In the genomic region with DNA sequence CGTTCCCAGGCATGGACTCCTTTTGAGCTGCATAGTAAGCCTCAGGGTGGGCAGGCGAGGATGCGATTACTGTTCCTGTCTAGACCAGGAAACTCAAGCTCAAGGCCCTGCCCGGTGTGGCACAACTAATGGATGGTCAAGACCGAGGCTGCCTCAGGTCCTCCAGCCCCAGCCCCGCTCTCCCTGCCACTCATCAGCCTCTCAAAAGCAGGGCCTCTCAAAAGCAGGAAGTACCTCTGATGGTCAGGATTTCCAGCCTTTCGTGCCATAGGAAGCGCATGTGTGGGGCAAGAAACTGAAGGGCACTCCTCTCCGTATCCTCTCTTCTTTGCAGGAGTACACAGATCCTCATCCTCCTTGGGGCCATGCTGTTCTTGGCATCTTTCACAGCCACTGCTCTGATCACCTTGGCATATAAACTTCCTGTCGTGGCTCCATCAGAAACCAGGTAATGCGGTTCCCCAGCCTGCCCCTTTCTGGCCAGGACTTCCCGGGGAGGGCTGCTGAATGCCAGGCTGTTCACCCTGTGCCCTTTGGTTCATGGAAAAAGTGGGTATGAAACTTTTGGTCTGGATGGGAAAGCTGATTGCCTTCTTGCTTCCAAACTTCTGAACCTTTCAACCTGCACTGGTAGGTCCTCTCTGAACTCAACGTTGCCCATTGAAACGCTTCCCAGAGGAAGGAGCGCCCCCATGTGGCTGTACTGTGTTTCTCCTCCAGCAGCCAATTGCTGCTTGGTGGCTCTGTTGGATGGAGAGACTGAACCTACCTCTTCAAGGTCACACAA, we compare ENCODE assay signal across 7 cellular contexts.
A peak's percentile ranks its signal among the peaks of the same experiment; 100 is the strongest.
DNase-seq lines count a peak whose midpoint lies in the region; ATAC-seq and TF ChIP-seq lines count a peak whose summit lies in the region.

No MANE protein-coding gene starts in this region.

- H2BK120ac ChIP-seq in neuronal stem cell (ENCODE audit: low read depth, low read length): no peak overlapping the region

- CTCF ChIA-PET in activated CD8-positive, alpha-beta memory T cell treated with anti-CD3 and anti-CD28 coated beads, Interleukin-2, amount 10 ng/mL, durations not matched to agents 7 days and 5 days (lab: Charles Lee): interaction anchor here (0.6 to 1.2 kb wide), 2 partner anchors 18 to 47 kb away, joined by 3 read pairs; no protein-coding TSS in a partner anchor

- H3K23ac ChIP-seq in neuronal stem cell (ENCODE audit: low read depth, low read length, poor library complexity): no peak overlapping the region

- no peak overlapping the region for H3K4ac ChIP-seq in neuronal stem cell (ENCODE audit: low read length)

- H3K4me3 Mint-ChIP-seq in activated CD8-positive, alpha-beta memory T cell treated with anti-CD3 and anti-CD28 coated beads, Interleukin-2, amount 10 ng/mL, durations not matched to agents 7 days and 5 days: no peak overlapping the region

- H3K4me1 Mint-ChIP-seq in activated CD8-positive, alpha-beta memory T cell treated with anti-CD3 and anti-CD28 coated beads, Interleukin-2, amount 10 ng/mL, durations not matched to agents 7 days and 5 days: no peaks in the 10 kb centered on the region

- H3K9me3 Mint-ChIP-seq in activated CD8-positive, alpha-beta memory T cell treated with anti-CD3 and anti-CD28 coated beads, Interleukin-2, amount 10 ng/mL, durations not matched to agents 7 days and 5 days (ENCODE audit: low read depth): no peaks in the 10 kb centered on the region

- H2AK5ac ChIP-seq in neuronal stem cell (ENCODE audit: low read depth, low read length): no peak overlapping the region

- H2BK15ac ChIP-seq in neuronal stem cell (ENCODE audit: low read length): peak overlapping the region; percentile 0

- no peak overlapping the region for H4K8ac ChIP-seq in neuronal stem cell (ENCODE audit: low read depth, low read length)

- no peak overlapping the region for H3K27ac Mint-ChIP-seq in activated CD8-positive, alpha-beta memory T cell treated with anti-CD3 and anti-CD28 coated beads, Interleukin-2, amount 10 ng/mL, durations not matched to agents 7 days and 5 days

- H2AFZ ChIP-seq in neuronal stem cell (ENCODE audit: low read length): no peak overlapping the region

- no peak overlapping the region for H3K27ac ChIP-seq in neuronal stem cell (replicated peaks; ENCODE audit: low read length)

- H2BK5ac ChIP-seq in neuronal stem cell (ENCODE audit: low read length): no peak overlapping the region

- H4K91ac ChIP-seq in neuronal stem cell (ENCODE audit: low read depth, low read length, poor library complexity): peak overlapping the region; percentile 7

- no peak overlapping the region for H3K9ac ChIP-seq in neuronal stem cell (ENCODE audit: low read depth, low read length, poor library complexity)

- H3K4me3 ChIP-seq in GM12864 (ENCODE audit: low read depth, low read length) (no peak overlapping the region), neuronal stem cell (ENCODE audit: low read length in 2 of 2) (no peak overlapping the region)

- no peak overlapping the region for H3K14ac ChIP-seq in neuronal stem cell (ENCODE audit: low read length)

- H3K79me1 ChIP-seq in neuronal stem cell (ENCODE audit: low read depth, low read length): no peaks in the 10 kb centered on the region

- H3K9me3 ChIP-seq in neuronal stem cell (replicated peaks in 1 of 2; ENCODE audit: control insufficient read depth in 2 of 2, insufficient read depth in 1 of 2, low read depth in 1 of 2, low read length in 2 of 2): no peaks in the 10 kb centered on the region

- peaks cover 0 to 27% (median 0%) of the 10 kb centered on the region in 3 experiments for H3K27me3 ChIP-seq in neuronal stem cell (ENCODE audit: control insufficient read depth in 3 of 3, insufficient read depth in 3 of 3, low read depth in 1 of 3, low read length in 3 of 3)

- H3K36me3 ChIP-seq in neuronal stem cell (replicated peaks in 1 of 2; ENCODE audit: control insufficient read depth in 2 of 2, insufficient read depth in 2 of 2, low read length in 2 of 2): no peaks in the 10 kb centered on the region

- ATAC-seq in HG02642 (IDR thresholded peaks at IDR 0.05; ENCODE audit: poor library complexity, unreplicated experiment): peak; percentile 71
- ATAC-seq in activated CD8-positive, alpha-beta memory T cell treated with anti-CD3 and anti-CD28 coated beads, Interleukin-2, amount 10 ng/mL, durations not matched to agents 7 days and 5 days: no peak

- no peak overlapping the region for H3K4me2 ChIP-seq in neuronal stem cell (ENCODE audit: insufficient read depth, low read length, poor library complexity, severe bottlenecking)

- no CpG with 5 or more reads among the region's 15 CpGs for WGBS in neuronal stem cell (ENCODE audit: extremely low coverage in 2 of 2, insufficient read length in 2 of 2, insufficient replicate concordance in 1 of 2), 2 donors

- no peak overlapping the region for H3K18ac ChIP-seq in neuronal stem cell (ENCODE audit: low read length)

- TF ChIP-seq CTCF in GM12864 (IDR thresholded peaks at IDR 0.05; ENCODE audit: low read depth, low read length, missing control alignments): peak; percentile 88

- no peak overlapping the region for H2BK12ac ChIP-seq in neuronal stem cell (ENCODE audit: low read length)

- H3K27me3 Mint-ChIP-seq in activated CD8-positive, alpha-beta memory T cell treated with anti-CD3 and anti-CD28 coated beads, Interleukin-2, amount 10 ng/mL, durations not matched to agents 7 days and 5 days: peaks cover 9% of the 10 kb centered on the region

- DNase-seq in GM12864 (ENCODE audit: low read depth): peak; percentile 49
- peak; percentile 65 for DNase-seq in NCI-H510A (lab: John Stamatoyannopoulos, UW)
- peak; percentile 58 for DNase-seq in activated CD8-positive, alpha-beta memory T cell treated with anti-CD3 and anti-CD28 coated beads, Interleukin-2, amount 10 ng/mL, durations not matched to agents 7 days and 5 days
- DNase-seq in fibroblast of the conjunctiva (ENCODE audit: low read depth): peak; percentile 67
- peak; percentile 71 for DNase-seq in neuronal stem cell (ENCODE audit: low spot score)
- DNase-seq in NCI-H2196 (lab: John Stamatoyannopoulos, UW; ENCODE audit: unreplicated experiment): no peak

- H3K4me1 ChIP-seq in neuronal stem cell (ENCODE audit: control insufficient read depth in 2 of 2, insufficient read depth in 1 of 2, low read depth in 1 of 2, low read length in 2 of 2): no peaks in the 10 kb centered on the region

- no peaks in the 10 kb centered on the region for H3K36me3 Mint-ChIP-seq in activated CD8-positive, alpha-beta memory T cell treated with anti-CD3 and anti-CD28 coated beads, Interleukin-2, amount 10 ng/mL, durations not matched to agents 7 days and 5 days
